Comparison of ENCODE assay signal across 16 cellular contexts in the genomic region with DNA sequence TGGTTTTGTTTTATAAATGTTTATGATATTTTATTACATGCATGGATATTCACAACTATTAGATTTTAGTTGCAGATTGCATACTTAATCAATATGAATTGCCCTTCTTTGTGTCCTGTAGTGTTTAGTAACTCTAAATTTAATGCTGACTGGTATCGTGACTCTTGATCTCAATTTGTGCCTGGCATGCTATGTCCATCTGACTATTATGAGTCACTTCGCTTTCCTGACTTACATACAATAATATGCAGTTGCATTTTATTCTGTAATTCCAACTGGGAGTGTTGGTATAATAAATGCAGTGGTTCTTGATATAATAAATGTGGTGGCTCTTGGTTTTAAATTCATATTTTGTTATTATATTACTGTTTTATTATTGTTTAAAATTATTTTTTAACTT.
DNase-seq lines count a peak whose midpoint lies in the region; ATAC-seq and TF ChIP-seq lines count a peak whose summit lies in the region.
"Had no signal": no experiment of that assay in that cellular context is flagged by ENCODE, and none has a peak within 500 bp of the region (broad histone marks: within the 10 kb centered on the region; RNA-seq: fewer than 3 reads in every experiment).

No MANE protein-coding gene starts in this region.

- no peaks in the 10 kb centered on the region for H3K9me2 ChIP-seq in GM23248 (ENCODE audit: insufficient read depth)
- H3K9me2 ChIP-seq in PC-3 (replicated peaks; ENCODE audit: low read length): no peaks in the 10 kb centered on the region

- peak; percentile 32 for DNase-seq in GM23248
- DNase-seq in HT1080 (ENCODE audit: low read depth): peak; percentile 5
- DNase-seq in PC-3: peak; percentile 62
- peak; percentile 2 for DNase-seq in renal cortical epithelial cell (ENCODE audit: low read depth)
- DNase-seq in GOT3 (lab: John Stamatoyannopoulos, UW): no peak
- DNase-seq: Calu3; CD8-positive, alpha-beta T cell; DMS79 treated with DMSO at 0.1 percent for 48 hours; EL; H9; KBM-7 had no signal

- H3F3A ChIP-seq in GM23248 (ENCODE audit: insufficient read depth) (no peaks in the 10 kb centered on the region), PC-3 (ENCODE audit: low read length, unreplicated experiment) (no peaks in the 10 kb centered on the region)

- no peak overlapping the region for H3K27ac ChIP-seq in GM23248
- H3K27ac ChIP-seq in PC-3 (ENCODE audit: low read length): peak overlapping the region; percentile 57
- H3K27ac ChIP-seq: BLaER1 treated with 17β-estradiol and CSF1 and Interleukin-3, amounts not matched to agents 10 nM and 100 nM; HL-60 had no signal

- H4K20me1 ChIP-seq in GM23248 (ENCODE audit: insufficient read depth): no peaks in the 10 kb centered on the region
- H4K20me1 ChIP-seq in PC-3 (ENCODE audit: low read length): no peaks in the 10 kb centered on the region
- H4K20me1 ChIP-seq: BLaER1 treated with 17β-estradiol and CSF1 and Interleukin-3, amounts not matched to agents 10 nM and 100 nM had no signal

- BruUV-seq in PC-3 (replicated peaks; lab: Mats Ljungman, UMichigan): no TSS peak

- H3K9me3 ChIP-seq in GM23248 (ENCODE audit: low read depth): no peaks in the 10 kb centered on the region
- H3K9me3 ChIP-seq in PC-3 (ENCODE audit: low read length): no peaks in the 10 kb centered on the region

- no peak overlapping the region for H3K9ac ChIP-seq in GM23248
- no peak overlapping the region for H3K9ac ChIP-seq in PC-3 (ENCODE audit: low read length)
- H3K9ac ChIP-seq: BLaER1 treated with 17β-estradiol and CSF1 and Interleukin-3, amounts not matched to agents 10 nM and 100 nM had no signal

- intact Hi-C loops in PC-3 (cut with micrococcal nuclease): no loop called here

- H3K4me3 ChIP-seq in GM23248 (no peak overlapping the region), PC-3 (ENCODE audit: low read length) (no peak overlapping the region)
- H3K4me3 ChIP-seq: BLaER1 treated with 17β-estradiol and CSF1 and Interleukin-3, amounts not matched to agents 10 nM and 100 nM; GM12878 had no signal

- in situ Hi-C loops in GM23248 (cut with MboI): no loop called here

- H3K4me1 ChIP-seq in GM23248 (ENCODE audit: insufficient read depth): no peaks in the 10 kb centered on the region
- H3K4me1 ChIP-seq in PC-3 (ENCODE audit: insufficient read depth, low read length): peaks cover 33% of the 10 kb centered on the region

- WGBS in GM23248 (ENCODE audit: low coverage in 1 of 2, low lambda C conversion rate in 2 of 2, missing lambda C conversion rate in 2 of 2), 2 experiments: 32 to 48% methylated on average over 2 of the region's 2 CpGs

- H3K27me3 ChIP-seq in GM23248 (replicated peaks; ENCODE audit: insufficient read depth): no peaks in the 10 kb centered on the region; the same call in 1 of the 2 replicates
- H3K27me3 ChIP-seq in PC-3 (ENCODE audit: low read length): no peaks in the 10 kb centered on the region
- H3K27me3 ChIP-seq: BLaER1 treated with 17β-estradiol and CSF1 and Interleukin-3, amounts not matched to agents 10 nM and 100 nM had no signal

- no peak overlapping the region for H2AFZ ChIP-seq in GM23248
- H2AFZ ChIP-seq in PC-3 (ENCODE audit: low read length): no peak overlapping the region

- CTCF ChIA-PET in PC-3 (lab: Charles Lee): no interaction called here

- H3K4me2 ChIP-seq in GM23248 (ENCODE audit: unreplicated experiment): no peak overlapping the region
- H3K4me2 ChIP-seq in PC-3 (ENCODE audit: low read length): peak overlapping the region; percentile 35

- POLR2A ChIA-PET in PC-3 (lab: Charles Lee; ENCODE audit: unreplicated experiment): no interaction called here

- TF ChIP-seq CTCF in PC-3 (conservative IDR thresholded peaks at IDR 0.05; ENCODE audit: low read depth, low read length): no peak

- ATAC-seq in PC-3 (no peak), GM19351 (IDR thresholded peaks at IDR 0.05; ENCODE audit: unreplicated experiment) (no peak), HG02870 (IDR thresholded peaks at IDR 0.05; ENCODE audit: unreplicated experiment) (no peak)
- ATAC-seq: CD8-positive, alpha-beta T cell; GM12878 had no signal

- H3K36me3 ChIP-seq in GM23248 (ENCODE audit: low read depth) (no peaks in the 10 kb centered on the region), PC-3 (ENCODE audit: low read depth, low read length) (no peaks in the 10 kb centered on the region)
- H3K36me3 ChIP-seq: BLaER1 treated with 17β-estradiol and CSF1 and Interleukin-3, amounts not matched to agents 10 nM and 100 nM had no signal

- no peaks in the 10 kb centered on the region for H3K79me2 ChIP-seq in GM23248 (ENCODE audit: insufficient read depth)
- H3K79me2 ChIP-seq in PC-3 (ENCODE audit: low read length): no peaks in the 10 kb centered on the region
